In the genomic region with DNA sequence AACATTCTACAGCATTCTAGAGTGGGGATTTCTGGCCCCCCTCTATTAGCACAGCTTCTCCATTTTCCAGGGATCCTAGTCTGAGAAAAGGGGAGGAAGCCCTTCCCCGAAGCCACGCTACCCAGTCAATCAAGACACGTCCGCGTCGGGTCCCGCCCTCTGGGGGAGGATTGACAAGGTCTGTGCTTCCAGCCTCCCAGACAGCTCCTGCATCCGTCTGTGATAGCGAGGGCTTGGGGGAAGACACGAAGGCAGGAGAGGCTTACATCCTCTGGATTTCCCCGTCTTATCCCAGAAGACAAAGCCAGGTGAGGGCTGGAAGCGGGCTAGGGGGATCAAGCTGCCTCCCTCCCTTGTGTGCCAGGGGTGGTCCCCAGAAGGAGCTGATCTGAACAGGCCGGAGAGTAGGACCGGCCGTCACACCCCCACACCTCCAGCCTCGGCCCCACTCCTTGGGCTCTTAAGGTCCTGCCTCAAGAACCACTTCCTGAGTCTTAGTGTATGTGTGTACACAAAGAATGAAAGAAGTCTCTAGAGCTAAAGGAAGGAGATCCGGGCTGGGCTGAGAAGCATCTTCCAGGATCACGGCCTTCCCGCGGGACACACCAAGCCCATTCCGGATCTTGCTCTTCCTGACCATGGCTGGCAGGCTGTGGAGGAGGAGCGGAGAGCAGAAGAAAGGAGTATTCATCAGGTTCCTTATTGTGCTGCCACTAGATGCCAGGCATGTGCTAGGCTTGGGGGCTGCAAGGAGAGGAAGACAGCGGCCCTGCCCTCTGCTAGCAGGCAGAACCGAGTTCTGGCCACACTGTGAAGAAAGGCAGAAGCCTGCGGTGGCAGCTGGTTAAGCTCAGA, we compare ENCODE assay signal across 8 cellular contexts. TPM values are rescaled to one million over a fixed set of nuclear protein-coding genes. Genes with fewer than 3 reads are reported as not detected.
DNase-seq lines count a peak whose midpoint lies in the region; ATAC-seq and TF ChIP-seq lines count a peak whose summit lies in the region.

No MANE protein-coding gene starts in this region.

- no peak for TF ChIP-seq CTCF in CD14-positive monocyte (IDR thresholded peaks at IDR 0.05)
- TF ChIP-seq CTCF in lower leg skin (IDR thresholded peaks at IDR 0.05): no peak

- DNase-seq in CD14-positive monocyte (ENCODE audit: low spot score) (peak; percentile 77), NCI-H460 (ENCODE audit: extremely low read depth, low read depth) (peak; percentile 87), ecto neural progenitor cell (ENCODE audit: low spot score) (peak; percentile 94), lower leg skin (ENCODE audit: low spot score in 2 of 2) (peak; percentile 94 to 98)
- peak; percentile 58 for DNase-seq in activated CD4-positive, alpha-beta T cell treated with anti-CD3 and anti-CD28 coated beads, Interleukin-2, amount 10 ng/mL, durations not matched to agents 7 days and 5 days
- peak; percentile 40 to 78 (median 40) for DNase-seq in stimulated activated CD4-positive, alpha-beta T cell treated with anti-CD3 and anti-CD28 coated beads, TNF-alpha, amount 100 ng/mL, for 24 hours (ENCODE audit: low read depth in 3 of 3)

- intact Hi-C loops in CD14-positive monocyte (cut with micrococcal nuclease): loop anchor here in 1 of 2 donors (1.0 to 5.0 kb wide), 2 partner anchors 8 to 312 kb away; partner anchors contain the start of gene RPS26
- intact Hi-C loops in lower leg skin (cut with DNase I; ENCODE audit: low total_unique reads): no loop called here

- H3K27ac Mint-ChIP-seq in CD14-positive monocyte: peak overlapping the region; percentile 96 to 99 (median 97)
- H3K27ac Mint-ChIP-seq in activated CD4-positive, alpha-beta T cell treated with anti-CD3 and anti-CD28 coated beads, Interleukin-2, amount 10 ng/mL, durations not matched to agents 7 days and 5 days: peak overlapping the region; percentile 92

- WGBS in lower leg skin, 2 donors: 1% methylated on average over 16 to 20 of the region's 25 CpGs

- CTCF ChIA-PET in activated CD4-positive, alpha-beta T cell treated with anti-CD3 and anti-CD28 coated beads, Interleukin-2, amount 10 ng/mL, durations not matched to agents 7 days and 5 days (lab: Charles Lee): interaction anchor here (0.8 to 2.3 kb wide), 14 partner anchors 9 to 529 kb away, joined by 3 to 22 read pairs (median 4); partner anchors contain the start of genes ANKRD52, BLOC1S1, RAB5B and SUOX

- H3K4me3 Mint-ChIP-seq in CD14-positive monocyte: peak overlapping the region; percentile 90 to 95
- peak overlapping the region; percentile 87 for H3K4me3 Mint-ChIP-seq in activated CD4-positive, alpha-beta T cell treated with anti-CD3 and anti-CD28 coated beads, Interleukin-2, amount 10 ng/mL, durations not matched to agents 7 days and 5 days

- H3K4me1 Mint-ChIP-seq in CD14-positive monocyte: peaks cover 41% of the 10 kb centered on the region
- H3K4me1 Mint-ChIP-seq in activated CD4-positive, alpha-beta T cell treated with anti-CD3 and anti-CD28 coated beads, Interleukin-2, amount 10 ng/mL, durations not matched to agents 7 days and 5 days: peaks cover 38% of the 10 kb centered on the region

- POLR2A ChIA-PET in activated CD4-positive, alpha-beta T cell treated with anti-CD3 and anti-CD28 coated beads, Interleukin-2, amount 10 ng/mL, durations not matched to agents 7 days and 5 days (lab: Charles Lee): interaction anchor here (0.5 kb wide), 1 partner anchor 1314 kb away, joined by 4 read pairs; no protein-coding TSS in a partner anchor

- TF ChIP-seq POLR2A in GM19099 (IDR thresholded peaks at IDR 0.05; ENCODE audit: extremely low read depth, insufficient read length, low read depth) (peak; percentile 47), lower leg skin (IDR thresholded peaks at IDR 0.05) (peak in 1 of 2 donors; percentile 21)

- H3K9me3 Mint-ChIP-seq in CD14-positive monocyte: peaks cover 0 to under 1% (median 0%) of the 10 kb centered on the region in 7 donors
- no peaks in the 10 kb centered on the region for H3K9me3 Mint-ChIP-seq in activated CD4-positive, alpha-beta T cell treated with anti-CD3 and anti-CD28 coated beads, Interleukin-2, amount 10 ng/mL, durations not matched to agents 7 days and 5 days

- H3K27me3 Mint-ChIP-seq in CD14-positive monocyte (ENCODE audit: low read depth in 3 of 3): peaks cover 0 to 5% (median 0%) of the 10 kb centered on the region in 3 donors
- H3K27me3 Mint-ChIP-seq in activated CD4-positive, alpha-beta T cell treated with anti-CD3 and anti-CD28 coated beads, Interleukin-2, amount 10 ng/mL, durations not matched to agents 7 days and 5 days: no peaks in the 10 kb centered on the region

- ATAC-seq in HG03342 (IDR thresholded peaks at IDR 0.05; ENCODE audit: unreplicated experiment): peak; percentile 47

- peak overlapping the region; percentile 70 for H3K4me3 ChIP-seq in lower leg skin (ENCODE audit: low read depth, poor library complexity, severe bottlenecking)

- peaks cover 25 to 27% of the 10 kb centered on the region in 2 donors for H3K36me3 Mint-ChIP-seq in CD14-positive monocyte
- H3K36me3 Mint-ChIP-seq in activated CD4-positive, alpha-beta T cell treated with anti-CD3 and anti-CD28 coated beads, Interleukin-2, amount 10 ng/mL, durations not matched to agents 7 days and 5 days (ENCODE audit: low read depth): peaks cover 12% of the 10 kb centered on the region

RNA-seq across cellular contexts. Expression of gene CD63, which starts 1.0 kb away (rescaled TPM):
- polyA plus RNA-seq in CD14-positive monocyte: 1,000 to 10,000 TPM in 1 of 2 donors, 100 to 1,000 TPM in 1; 988 to 1,099 TPM
- 434 and 500 TPM in 2 replicates for total RNA-seq in NCI-H460 (2014; rRNA removed; shearing (Covaris generic))
- 453 and 493 TPM in 2 replicates for polyA plus RNA-seq in NCI-H460 (2014; cell fraction: nucleus; rRNA removed)
- 100 to 1,000 TPM; 108 to 116 TPM for total RNA-seq in activated CD4-positive, alpha-beta T cell treated with anti-CD3 and anti-CD28 coated beads, Interleukin-2, amount 10 ng/mL, durations not matched to agents 7 days and 5 days
- 100 to 1,000 TPM; 151 to 408 (median 196) TPM for total RNA-seq in lower leg skin

RNA-seq across cellular contexts. Expression of gene RDH5, which starts 9.6 kb away (rescaled TPM):
- polyA plus RNA-seq in CD14-positive monocyte: 1 to 10 TPM; 1.2 TPM
- total RNA-seq in NCI-H460 (2014; rRNA removed; shearing (Covaris generic)): 2.4 and 3.0 TPM in 2 replicates
- polyA plus RNA-seq in NCI-H460 (2014; cell fraction: nucleus; rRNA removed): 6.3 and 13.3 TPM in 2 replicates
- total RNA-seq in activated CD4-positive, alpha-beta T cell treated with anti-CD3 and anti-CD28 coated beads, Interleukin-2, amount 10 ng/mL, durations not matched to agents 7 days and 5 days: 10 to 100 TPM; 23.3 to 25.8 TPM
- 1 to 10 TPM; 2.5 to 8.9 (median 4.3) TPM for total RNA-seq in lower leg skin

RNA-seq across cellular contexts. Expression of gene GDF11, which starts 13.1 kb away (rescaled TPM):
- polyA plus RNA-seq in CD14-positive monocyte: under 1 TPM; 0.08 to 0.09 TPM
- 1.0 and 2.0 TPM in 2 replicates for total RNA-seq in NCI-H460 (2014; rRNA removed; shearing (Covaris generic))
- 3.7 and 6.6 TPM in 2 replicates for polyA plus RNA-seq in NCI-H460 (2014; cell fraction: nucleus; rRNA removed)
- 10 to 100 TPM in 1 of 2 experiments, 1 to 10 TPM in 1; 9.7 to 10.4 TPM for total RNA-seq in activated CD4-positive, alpha-beta T cell treated with anti-CD3 and anti-CD28 coated beads, Interleukin-2, amount 10 ng/mL, durations not matched to agents 7 days and 5 days
- total RNA-seq in lower leg skin: 1 to 10 TPM in 1 of 4 donors, under 1 TPM in 3; 0.23 to 2.7 (median 0.57) TPM

RNA-seq across cellular contexts. Expression of gene BLOC1S1, which starts 14.0 kb away (rescaled TPM):
- polyA plus RNA-seq in CD14-positive monocyte: 100 to 1,000 TPM; 222 to 223 TPM
- total RNA-seq in NCI-H460 (2014; rRNA removed; shearing (Covaris generic)): 66.7 and 69.8 TPM in 2 replicates
- polyA plus RNA-seq in NCI-H460 (2014; cell fraction: nucleus; rRNA removed): 109 and 269 TPM in 2 replicates
- total RNA-seq in activated CD4-positive, alpha-beta T cell treated with anti-CD3 and anti-CD28 coated beads, Interleukin-2, amount 10 ng/mL, durations not matched to agents 7 days and 5 days: 100 to 1,000 TPM; 164 to 181 TPM
- total RNA-seq in lower leg skin: 100 to 1,000 TPM; 114 to 167 (median 138) TPM

RNA-seq across cellular contexts. Expression of gene ITGA7, which starts 22.1 kb away (rescaled TPM):
- polyA plus RNA-seq in CD14-positive monocyte: under 1 TPM; 0.23 to 0.55 TPM
- total RNA-seq in NCI-H460 (2014; rRNA removed; shearing (Covaris generic)): 0.38 and 1.2 TPM in 2 replicates
- polyA plus RNA-seq in NCI-H460 (2014; cell fraction: nucleus; rRNA removed): 4.1 and 4.9 TPM in 2 replicates
- total RNA-seq in activated CD4-positive, alpha-beta T cell treated with anti-CD3 and anti-CD28 coated beads, Interleukin-2, amount 10 ng/mL, durations not matched to agents 7 days and 5 days: 1 to 10 TPM; 3.1 TPM
- total RNA-seq in lower leg skin: 10 to 100 TPM; 11.0 to 20.9 (median 12.8) TPM

Comparison
In these comparisons a context has a peak if more than half of its experiments do, and no peak if none do; other contexts are left out.
1. Peak in every context shown above with its lines: DNase-seq, ATAC-seq and H3K4me3 ChIP-seq.
2. DNase-seq: peak in every context shown above with its lines; median percentile 96 in lower leg skin; 94 in ecto neural progenitor cell; 87 in NCI-H460; 77 in CD14-positive monocyte; 58 in activated CD4-positive, alpha-beta T cell treated with anti-CD3 and anti-CD28 coated beads, Interleukin-2, amount 10 ng/mL, durations not matched to agents 7 days and 5 days; 40 in stimulated activated CD4-positive, alpha-beta T cell treated with anti-CD3 and anti-CD28 coated beads, TNF-alpha, amount 100 ng/mL, for 24 hours.